Comparison of ENCODE assay signal across 8 cellular contexts in the genomic region with DNA sequence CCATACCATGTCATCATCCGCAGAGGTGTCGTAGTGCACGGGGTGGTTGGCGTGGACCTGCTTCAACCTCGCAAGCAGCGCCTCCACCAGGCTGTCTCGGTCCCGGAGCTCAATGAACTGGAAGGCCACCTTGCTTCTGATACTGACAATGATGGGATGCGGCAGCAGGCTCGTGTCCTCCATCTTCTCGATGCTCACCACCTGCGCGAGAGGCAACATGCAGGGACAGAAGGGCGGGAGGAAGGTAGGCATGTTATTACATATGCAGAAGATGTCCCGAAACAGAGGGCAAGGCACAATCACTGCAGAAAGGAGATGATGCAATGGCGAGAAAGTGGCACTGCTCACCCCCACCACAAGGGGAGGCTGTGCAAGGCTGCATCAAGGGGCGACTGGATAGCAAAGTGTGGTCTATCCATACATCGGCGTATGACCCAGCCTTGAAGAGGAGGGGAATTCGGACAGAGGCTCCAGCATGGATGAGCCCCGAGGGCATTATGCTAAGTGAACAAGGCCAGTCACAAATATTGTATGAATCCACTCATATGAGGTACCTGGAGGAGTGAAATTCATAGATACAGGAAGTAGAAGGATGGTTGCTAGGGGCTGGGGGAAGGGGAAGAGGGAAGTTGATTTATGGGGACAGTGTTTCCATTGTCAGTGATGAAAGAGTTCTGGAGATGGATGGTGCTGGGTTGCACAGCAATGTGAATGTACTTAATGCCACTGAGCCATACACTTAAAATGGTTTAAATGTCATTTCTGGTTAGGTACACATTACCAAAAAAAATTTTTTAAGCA. TPM values are rescaled to one million over a fixed set of nuclear protein-coding genes. Genes with fewer than 3 reads are reported as not detected.
A peak's percentile ranks its signal among the peaks of the same experiment; 100 is the strongest.
DNase-seq lines count a peak whose midpoint lies in the region; ATAC-seq, FAIRE-seq and TF ChIP-seq lines count a peak whose summit lies in the region.

No MANE protein-coding gene starts in this region.

- DNase-seq in D721Med (ENCODE audit: insufficient read length, low spot score) (no peak), HuH-7 (ENCODE audit: low spot score) (peak; percentile 58), HepG2 (ENCODE audit: low spot score) (peak; percentile 45), cerebellum (ENCODE audit: low spot score) (no peak)
- DNase-seq in activated CD4-positive, alpha-beta memory T cell treated with anti-CD3 and anti-CD28 coated beads for 36 hours = peak; percentile 49

- H3K4me1 ChIP-seq in HepG2 (ENCODE audit: insufficient read depth, low read length) = peaks cover 3% of the 10 kb centered on the region

- H3K36me3 ChIP-seq in HepG2 (replicated peaks in 1 of 2; ENCODE audit: control insufficient read depth in 1 of 2, insufficient read depth in 2 of 2, low read length in 2 of 2) = peaks cover 40 to 87% of the 10 kb centered on the region in 2 experiments

- H3K27me3 Mint-ChIP-seq in activated CD4-positive, alpha-beta memory T cell treated with anti-CD3 and anti-CD28 coated beads for 36 hours = no peaks in the 10 kb centered on the region

- intact Hi-C loops in activated CD4-positive, alpha-beta memory T cell treated with anti-CD3 and anti-CD28 coated beads for 36 hours (cut with micrococcal nuclease) = loop anchor here (1.0 to 2.0 kb wide), 2 partner anchors 114 to 167 kb away; no protein-coding TSS in a partner anchor
- intact Hi-C loops in HepG2 (cut with micrococcal nuclease; ENCODE audit: unreplicated experiment) = loop anchor here (1.0 kb wide), 3 partner anchors 79 to 167 kb away; no protein-coding TSS in a partner anchor

- H3K9me3 Mint-ChIP-seq in activated CD4-positive, alpha-beta memory T cell treated with anti-CD3 and anti-CD28 coated beads for 36 hours = no peaks in the 10 kb centered on the region

- POLR2A ChIA-PET in activated CD4-positive, alpha-beta memory T cell treated with anti-CD3 and anti-CD28 coated beads for 36 hours (lab: Charles Lee) = no interaction called here
- POLR2A ChIA-PET in HepG2 (lab: Yijun Ruan, JAX) = interaction anchor here (2.6 kb wide), 1 partner anchor 114 kb away, joined by 15 read pairs; a partner anchor contains a TSS

- ATAC-seq in HepG2 = peak; percentile 72
- ATAC-seq in HG03354 (IDR thresholded peaks at IDR 0.05; ENCODE audit: poor library complexity, severe bottlenecking, unreplicated experiment) = no peak
- no peak for ATAC-seq in GM19452 (IDR thresholded peaks at IDR 0.05; ENCODE audit: unreplicated experiment)
- no peak for ATAC-seq in GM18520 (IDR thresholded peaks at IDR 0.05; ENCODE audit: unreplicated experiment)

- peak; percentile 46 for TF ChIP-seq CTCF in D721Med (IDR thresholded peaks at IDR 0.05; ENCODE audit: insufficient read depth, missing control alignments)
- TF ChIP-seq CTCF in HepG2 (CRISPR knock-in tag; IDR thresholded peaks at IDR 0.05) = peak; percentile 87

- BruUV-seq in HepG2 (replicated peaks; lab: Mats Ljungman, UMichigan) = no TSS peak

- no peak overlapping the region for H3K27ac Mint-ChIP-seq in activated CD4-positive, alpha-beta memory T cell treated with anti-CD3 and anti-CD28 coated beads for 36 hours

- no peaks in the 10 kb centered on the region for H3K9me3 ChIP-seq in HepG2 (ENCODE audit: low read length)

- H3K27ac ChIP-seq in HepG2 (ENCODE audit: extremely low read length, insufficient read depth, low read length) = no peak overlapping the region

- in situ Hi-C loops in HepG2 (cut with HindIII; ENCODE audit: extremely low pct_ligation_motif_present, low pct_unique_long_range_greater_than_20kb) = loop anchor here (5.0 kb wide), 1 partner anchor 114 kb away; a partner anchor contains a TSS

- no peak overlapping the region for H3K4me2 ChIP-seq in HepG2 (ENCODE audit: low read depth, low read length)

- no peak for FAIRE-seq in D721Med (lab: Jason Lieb, UNC)
- FAIRE-seq in HepG2 (lab: Jason Lieb, UNC) = peak; percentile 44

- H3K79me2 ChIP-seq in HepG2 (ENCODE audit: insufficient read depth, low read length) = no peaks in the 10 kb centered on the region

- H3K4me1 Mint-ChIP-seq in activated CD4-positive, alpha-beta memory T cell treated with anti-CD3 and anti-CD28 coated beads for 36 hours (ENCODE audit: low read depth) = no peaks in the 10 kb centered on the region

- H3K27me3 ChIP-seq in HepG2 (ENCODE audit: control insufficient read depth in 1 of 2, insufficient read depth in 2 of 2, low read length in 2 of 2) = no peaks in the 10 kb centered on the region

- CTCF ChIA-PET in activated CD4-positive, alpha-beta memory T cell treated with anti-CD3 and anti-CD28 coated beads for 36 hours (lab: Charles Lee) = no interaction called here
- CTCF ChIA-PET in HepG2 (lab: Yijun Ruan, JAX; ENCODE audit: low intra/inter-chr PET ratio, low total read pairs) = interaction anchor here (0.8 to 4.6 kb wide), 3 partner anchors 79 to 179 kb away, joined by 3 to 93 read pairs (median 3); a partner anchor contains a TSS

- no peaks in the 10 kb centered on the region for H3K36me3 Mint-ChIP-seq in activated CD4-positive, alpha-beta memory T cell treated with anti-CD3 and anti-CD28 coated beads for 36 hours

- no peaks in the 10 kb centered on the region for H4K20me1 ChIP-seq in HepG2 (ENCODE audit: insufficient read depth, low read length)

- TF ChIP-seq RAD21 in HepG2 (CRISPR knock-in tag; IDR thresholded peaks at IDR 0.05) = peak; percentile 87

- no peak overlapping the region for H3K4me3 ChIP-seq in HepG2 (replicated peaks in 1 of 3; ENCODE audit: insufficient read depth in 1 of 3, low read depth in 2 of 3, low read length in 3 of 3)

- no peak overlapping the region for H3K4me3 Mint-ChIP-seq in activated CD4-positive, alpha-beta memory T cell treated with anti-CD3 and anti-CD28 coated beads for 36 hours

- TF ChIP-seq EP300 in HepG2 (IDR thresholded peaks at IDR 0.05; ENCODE audit: low read depth in 2 of 2, low read length in 2 of 2) (no peak), HepG2 (CRISPR knock-in tag; IDR thresholded peaks at IDR 0.05; ENCODE audit: borderline replicate concordance) (peak; percentile 78; the same call in 1 of the 2 replicates)

- no peak for TF ChIP-seq POLR2A in HepG2 (IDR thresholded peaks at IDR 0.05; ENCODE audit: insufficient read depth in 1 of 2, low read depth in 2 of 2, low read length in 2 of 2)

- no peak overlapping the region for H2AFZ ChIP-seq in HepG2 (ENCODE audit: low read length)

- 94% methylated on average over 21 of the region's 21 CpGs for WGBS in HepG2 (ENCODE audit: low lambda C conversion rate)

- no peak overlapping the region for H3K9ac ChIP-seq in HepG2 (ENCODE audit: insufficient read depth, low read depth, low read length)

TF ChIP-seq in HepG2, 621 proteins besides CTCF, POLR2A, EP300 and RAD21 (continues in another document):
- no peak for TF ChIP-seq SP1 (IDR thresholded peaks at IDR 0.05)
- TF ChIP-seq SP1 (CRISPR knock-in tag; IDR thresholded peaks at IDR 0.05) = 0 out of 2 replicates have a peak, but pooled peaks have one; percentile 24
- TF ChIP-seq, protein P1, sequence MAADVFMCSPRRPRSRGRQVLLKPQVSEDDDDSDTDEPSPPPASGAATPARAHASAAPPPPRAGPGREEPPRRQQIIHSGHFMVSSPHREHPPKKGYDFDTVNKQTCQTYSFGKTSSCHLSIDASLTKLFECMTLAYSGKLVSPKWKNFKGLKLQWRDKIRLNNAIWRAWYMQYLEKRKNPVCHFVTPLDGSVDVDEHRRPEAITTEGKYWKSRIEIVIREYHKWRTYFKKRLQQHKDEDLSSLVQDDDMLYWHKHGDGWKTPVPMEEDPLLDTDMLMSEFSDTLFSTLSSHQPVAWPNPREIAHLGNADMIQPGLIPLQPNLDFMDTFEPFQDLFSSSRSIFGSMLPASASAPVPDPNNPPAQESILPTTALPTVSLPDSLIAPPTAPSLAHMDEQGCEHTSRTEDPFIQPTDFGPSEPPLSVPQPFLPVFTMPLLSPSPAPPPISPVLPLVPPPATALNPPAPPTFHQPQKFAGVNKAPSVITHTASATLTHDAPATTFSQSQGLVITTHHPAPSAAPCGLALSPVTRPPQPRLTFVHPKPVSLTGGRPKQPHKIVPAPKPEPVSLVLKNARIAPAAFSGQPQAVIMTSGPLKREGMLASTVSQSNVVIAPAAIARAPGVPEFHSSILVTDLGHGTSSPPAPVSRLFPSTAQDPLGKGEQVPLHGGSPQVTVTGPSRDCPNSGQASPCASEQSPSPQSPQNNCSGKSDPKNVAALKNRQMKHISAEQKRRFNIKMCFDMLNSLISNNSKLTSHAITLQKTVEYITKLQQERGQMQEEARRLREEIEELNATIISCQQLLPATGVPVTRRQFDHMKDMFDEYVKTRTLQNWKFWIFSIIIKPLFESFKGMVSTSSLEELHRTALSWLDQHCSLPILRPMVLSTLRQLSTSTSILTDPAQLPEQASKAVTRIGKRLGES (CRISPR knock-in tag; IDR thresholded peaks at IDR 0.05; ENCODE audit: borderline replicate concordance) = no peak
- TF ChIP-seq CEBPG (CRISPR knock-in tag; IDR thresholded peaks at IDR 0.05) = peak; percentile 99

RNA-seq across cellular contexts. Expression of a gene that starts 36.6 kb away (rescaled TPM):
- total RNA-seq in activated CD4-positive, alpha-beta memory T cell treated with anti-CD3 and anti-CD28 coated beads for 36 hours = 1,000 to 10,000 TPM; 1,809 to 1,825 TPM
- 3,331 and 4,246 TPM in 2 replicates for total RNA-seq in HepG2 (2016; rRNA removed; fragmentation: Illumina TruSeq; extraction: Trizol)
- 5,225 and 5,854 TPM in 2 replicates for total RNA-seq in HepG2 (2016; cell fraction: cytosol; rRNA removed; fragmentation: Illumina TruSeq; extraction: Trizol; ENCODE audit: low read depth)
- total RNA-seq in HepG2 (2016; cell fraction: insoluble cytoplasmic fraction; rRNA removed; fragmentation: Illumina TruSeq; extraction: Trizol) = 3,362 and 4,378 TPM in 2 replicates
- 8,556 and 9,092 TPM in 2 replicates for total RNA-seq in HepG2 (2016; cell fraction: membrane; rRNA removed; fragmentation: Illumina TruSeq; extraction: Trizol)
- total RNA-seq in HepG2 (2016; cell fraction: nucleus; rRNA removed; fragmentation: Illumina TruSeq; extraction: Trizol) = 1,122 and 1,268 TPM in 2 replicates
- 3,582 and 3,614 TPM in 2 replicates for polyA plus RNA-seq in HepG2 (2011; rRNA removed)
- 3,176 and 4,386 TPM in 2 replicates for polyA plus RNA-seq in HepG2 (2011; cell fraction: cytosol; rRNA removed)
- polyA plus RNA-seq in HepG2 (2011; cell fraction: nucleus; rRNA removed) = 741 and 878 TPM in 2 replicates
- polyA plus RNA-seq in HepG2 (2012) = 8,552 and 9,844 TPM in 2 replicates
- polyA plus RNA-seq in HepG2 (2016; cell fraction: cytosol; fragmentation: Illumina TruSeq; extraction: Trizol; ENCODE audit: low read depth) = 7,218 and 7,614 TPM in 2 replicates
- 4,222 and 4,697 TPM in 2 replicates for polyA plus RNA-seq in HepG2 (2016; cell fraction: insoluble cytoplasmic fraction; fragmentation: Illumina TruSeq; extraction: Trizol; ENCODE audit: low read depth)
- 8,348 and 8,377 TPM in 2 replicates for polyA plus RNA-seq in HepG2 (2016; cell fraction: membrane; fragmentation: Illumina TruSeq; extraction: Trizol; ENCODE audit: low read depth)
- polyA plus RNA-seq in HepG2 (2016; cell fraction: nucleus; fragmentation: Illumina TruSeq; extraction: Trizol; ENCODE audit: insufficient read depth, low read depth) = 2,101 and 2,110 TPM in 2 replicates
- 234 and 364 TPM in 2 replicates for polyA minus RNA-seq in HepG2 (2011; rRNA and poly(A)+ RNA removed; ENCODE audit: low replicate concordance)
- 317 and 452 TPM in 2 replicates for polyA minus RNA-seq in HepG2 (2011; cell fraction: cytosol; rRNA and poly(A)+ RNA removed)
- 241 and 344 TPM in 2 replicates for polyA minus RNA-seq in HepG2 (2011; cell fraction: nucleus; rRNA and poly(A)+ RNA removed)
- total RNA-seq in cerebellum = 510 TPM

Comparison
In these comparisons a context has a peak if more than half of its experiments do, and no peak if none do; other contexts are left out.
1. DNase-seq: peak in HuH-7 (single experiment), activated CD4-positive, alpha-beta memory T cell treated with anti-CD3 and anti-CD28 coated beads for 36 hours (single experiment) and HepG2 (single experiment); none in D721Med (single experiment) and cerebellum (single experiment).